ENCODE assay signal across 22 cellular contexts in genomic region chr2:26297061-26297460, GRCh38.
"Had no signal": no experiment of that assay in that cellular context is flagged by ENCODE, and none has a peak within 500 bp of the region (broad histone marks: within the 10 kb centered on the region; RNA-seq: fewer than 3 reads in every experiment).

No MANE protein-coding gene starts in this region.

- H3K4me3 ChIP-seq: colonic mucosa, left ventricle myocardium inferior, lower lobe of right lung, spleen, stomach, transverse colon had no signal

- H3K4me3 Mint-ChIP-seq: endodermal cell; immature natural killer cell; naive thymus-derived CD4-positive, alpha-beta T cell had no signal

- H3K9me3 ChIP-seq: colonic mucosa, left ventricle myocardium inferior, lower lobe of right lung, neutrophil, spleen, stomach, thoracic aorta, transverse colon had no signal

- H3K27ac Mint-ChIP-seq: endodermal cell, immature natural killer cell had no signal

- H3K4me1 ChIP-seq: colonic mucosa had no signal

- H3K36me3 Mint-ChIP-seq: immature natural killer cell; naive thymus-derived CD4-positive, alpha-beta T cell had no signal

- ATAC-seq: foreskin keratinocyte; left cardiac atrium; lower lobe of right lung; naive thymus-derived CD4-positive, alpha-beta T cell; sciatic nerve had no signal

- H3K9me3 Mint-ChIP-seq: immature natural killer cell; naive thymus-derived CD4-positive, alpha-beta T cell had no signal

- H3K27ac ChIP-seq: colonic mucosa, foreskin keratinocyte, left ventricle myocardium inferior, lower lobe of right lung, neutrophil, stomach, thoracic aorta, transverse colon had no signal

- DNase-seq: colonic mucosa; dermis blood vessel endothelial cell; endodermal cell; erythroblast; foreskin keratinocyte; immature natural killer cell; kidney; left cardiac atrium; left ventricle myocardium inferior; lower lobe of right lung; naive thymus-derived CD4-positive, alpha-beta T cell; spleen; stimulated activated CD4-positive, alpha-beta T cell treated with anti-CD3 and anti-CD28 coated beads, Interleukin-15, amount 100 ng/mL, for 24 hours; stimulated activated CD4-positive, alpha-beta T cell treated with anti-CD3 and anti-CD28 coated beads, Interleukin-2, amount 100 ng/mL, for 24 hours; stimulated activated CD4-positive, alpha-beta T cell treated with anti-CD3 and anti-CD28 coated beads, Interleukin-4, amount 100 ng/mL, for 4 hours; stimulated activated naive CD4-positive, alpha-beta T cell; stomach; substantia nigra; transverse colon had no signal

- H3K4me1 Mint-ChIP-seq: immature natural killer cell had no signal

- H3K36me3 ChIP-seq: colonic mucosa, left ventricle myocardium inferior, lower lobe of right lung, neutrophil, stomach, thoracic aorta, transverse colon had no signal
